34 cellular contexts compared by ENCODE assay signal in the genomic region with DNA sequence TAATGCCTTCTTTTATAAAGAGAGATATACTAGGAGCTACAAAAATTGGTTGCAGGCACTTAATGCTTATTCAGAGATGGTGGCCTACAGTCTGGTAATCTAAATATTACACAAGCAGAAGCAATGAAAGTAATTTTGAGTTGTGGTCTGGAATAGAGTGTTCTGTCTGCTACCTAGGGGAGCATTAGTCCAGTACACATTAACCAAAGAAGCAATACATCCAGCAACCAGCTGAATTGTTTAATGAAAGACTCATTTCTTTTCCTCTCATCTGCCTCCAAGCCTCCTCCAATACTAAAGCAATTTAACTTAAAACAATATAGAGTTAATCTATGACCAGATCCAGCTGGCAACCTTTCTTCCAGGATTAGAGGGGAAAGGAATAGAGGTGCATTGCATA.
"Had no signal": no experiment of that assay in that cellular context is flagged by ENCODE, and none has a peak within 500 bp of the region (broad histone marks: within the 10 kb centered on the region; RNA-seq: fewer than 3 reads in every experiment).

No MANE protein-coding gene starts in this region.

- H3K27ac ChIP-seq: KMS-11 had no signal

- H3K9ac ChIP-seq: KMS-11 had no signal

- H3K4me3 ChIP-seq: MG63 had no signal

- H3K9me3 ChIP-seq: MG63 had no signal

- H3K36me3 ChIP-seq: MG63 had no signal

- H3K4me2 ChIP-seq: KMS-11 had no signal

- DNase-seq: Karpas-422, Kasumi-1, KG1, MG63, MM.1S, MV-4-11, NCI-H1048, NCI-H1092, NCI-H1092 treated with DMSO at 0.1 percent for 48 hours, NCI-H1105, NCI-H1105 treated with DMSO at 0.1 percent for 48 hours, NCI-H1417, NCI-H1417 treated with DMSO at 0.1 percent for 48 hours, NCI-H1436, NCI-H1436 treated with DMSO at 0.1 percent for 48 hours, NCI-H146, NCI-H1694, NCI-H1694 treated with DMSO at 0.1 percent for 48 hours, NCI-H187, NCI-H187 treated with DMSO at 0.1 percent for 48 hours, NCI-H1930, NCI-H2029, NCI-H2029 treated with DMSO at 0.1 percent for 48 hours, NCI-H2081, NCI-H2081 treated with DMSO at 0.1 percent for 48 hours, NCI-H2107, NCI-H2171, NCI-H2171 treated with DMSO at 0.1 percent for 48 hours, NCI-H2227 treated with DMSO at 0.1 percent for 48 hours, NCI-H226, NCI-H345, NCI-H446, NCI-H446 treated with DMSO at 0.1 percent for 48 hours had no signal

- H3K27me3 ChIP-seq: MG63 had no signal
